ENCODE assay signal across 16 cellular contexts in genomic region chr2:219507555-219508443, GRCh38. TPM values are rescaled to one million over a fixed set of nuclear protein-coding genes. Genes with fewer than 3 reads are reported as not detected.
DNase-seq lines count a peak whose midpoint lies in the region; FAIRE-seq and TF ChIP-seq lines count a peak whose summit lies in the region.
"Had no signal": no experiment of that assay in that cellular context is flagged by ENCODE, and none has a peak within 500 bp of the region (broad histone marks: within the 10 kb centered on the region; RNA-seq: fewer than 3 reads in every experiment).

No MANE protein-coding gene starts in this region.

- peak overlapping the region; percentile 97 for H2BK120ac ChIP-seq in H1 (replicated peaks; ENCODE audit: low read depth, low read length)

- H2AK5ac ChIP-seq in H1 (ENCODE audit: low read depth, low read length): peak overlapping the region; percentile 97; the same call in 1 of the 2 replicates

- H4K20me1 ChIP-seq in H1 (replicated peaks in 1 of 2; ENCODE audit: control insufficient read depth in 1 of 2, insufficient read depth in 2 of 2, low read length in 2 of 2): no peaks in the 10 kb centered on the region

- H2BK5ac ChIP-seq in H1 (ENCODE audit: low read depth, low read length): peak overlapping the region; percentile 99

- DNase-seq in G401 (ENCODE audit: low spot score) (peak; percentile 47), NCI-H82 (lab: John Stamatoyannopoulos, UW) (peak; percentile 84), H1 (ENCODE audit: low read depth in 1 of 2, low spot score in 2 of 2) (no peak), NCI-H187 treated with DMSO at 0.1 percent for 48 hours (lab: John Stamatoyannopoulos, UW) (no peak), NCI-H146 treated with DMSO at 0.1 percent for 48 hours (lab: John Stamatoyannopoulos, UW; ENCODE audit: unreplicated experiment) (no peak)
- no peak for DNase-seq in activated CD4-positive, alpha-beta T cell treated with anti-CD3 and anti-CD28 coated beads for 4 hours
- DNase-seq: AML-193; MM.1S; naive thymus-derived CD4-positive, alpha-beta T cell; NCI-H2081 treated with DMSO at 0.1 percent for 48 hours; NCI-H774; stimulated activated CD4-positive, alpha-beta T cell treated with anti-CD3 and anti-CD28 coated beads, Interleukin-12 subunit alpha, Interleukin-12 subunit beta, amount 100 ng/mL, for 4 hours; T-helper 17 cell had no signal

- in situ Hi-C loops in G401 (cut with HindIII; ENCODE audit: low sequenced_read_pairs): no loop called here

- TF ChIP-seq RAD21 in H1 (IDR thresholded peaks at IDR 0.05 in 1 of 2, conservative IDR thresholded peaks at IDR 0.05 in 1 of 2; ENCODE audit: low read depth in 2 of 2, low read length in 2 of 2): no peak

- H3K79me1 ChIP-seq in H1 (ENCODE audit: low read depth, low read length): no peaks in the 10 kb centered on the region

- H2BK12ac ChIP-seq in H1 (ENCODE audit: low read depth, low read length): peak overlapping the region; percentile 92

- no peak for TF ChIP-seq POLR2A in H1 (IDR thresholded peaks at IDR 0.05; ENCODE audit: control extremely low read depth in 1 of 2, low read depth in 2 of 2, low read length in 2 of 2)

- no peak overlapping the region for H2AFZ ChIP-seq in H1 (ENCODE audit: low read length)

- peak overlapping the region; percentile 85 for H3K56ac ChIP-seq in H1 (replicated peaks; ENCODE audit: insufficient read length, low read depth, low read length)

- POLR2A ChIA-PET in H1 (lab: Charles Lee; ENCODE audit: partially characterized antibody): interaction anchor here (0.5 to 11.0 kb wide), 8 partner anchors 14 to 565 kb away, joined by 3 to 216 read pairs (median 4); partner anchors contain the start of genes GMPPA and SPEG

- CTCF ChIA-PET in H1 (lab: Charles Lee; ENCODE audit: partially characterized antibody): interaction anchor here (0.6 to 113.1 kb wide), 10 partner anchors 17 to 119 kb away, joined by 3 to 7248 read pairs (median 6); partner anchors contain the start of genes DES, GMPPA and SPEG

- H2BK20ac ChIP-seq in H1 (ENCODE audit: low read length): peak overlapping the region; percentile 98

- H3K4me1 ChIP-seq in H1 (replicated peaks in 1 of 4; ENCODE audit: control insufficient read depth in 3 of 4, insufficient read depth in 4 of 4, low read length in 3 of 4): peaks cover 4 to 58% (median 48%) of the 10 kb centered on the region in 4 experiments

- peaks cover 6% of the 10 kb centered on the region for H3K23me2 ChIP-seq in H1 (ENCODE audit: low read depth, low read length)

- peak overlapping the region; percentile 80 for H4K91ac ChIP-seq in H1 (replicated peaks; ENCODE audit: insufficient read length, low read length)

- WGBS in H1 (ENCODE audit: extremely low coverage in 1 of 2, insufficient coverage in 1 of 2, insufficient read length in 1 of 2, insufficient replicate concordance in 2 of 2, low coverage in 1 of 2, low lambda C conversion rate in 2 of 2, missing lambda C conversion rate in 1 of 2), 2 experiments: 78% methylated on average over 8 of the region's 8 CpGs; no CpG with 5 or more reads in 1 of the 2 experiments

- no peaks in the 10 kb centered on the region for H3K9me3 ChIP-seq in H1 (ENCODE audit: insufficient read depth in 2 of 2, low read depth in 1 of 2, low read length in 1 of 2)
- H3K9me3 ChIP-seq: prostate gland, vagina had no signal

- H3K18ac ChIP-seq in H1 (ENCODE audit: extremely low read depth, low read length): peak overlapping the region; percentile 96

- H3K27ac ChIP-seq in H1 (ENCODE audit: low read depth, low read length): peak overlapping the region; percentile 89; the same call in 1 of the 2 replicates
- H3K27ac ChIP-seq: prostate gland, vagina had no signal

- peaks cover 0 to 7% (median 0%) of the 10 kb centered on the region in 4 experiments; a peak in 2 of 8 replicates for H3K36me3 ChIP-seq in H1 (ENCODE audit: control insufficient read depth in 2 of 4, insufficient read depth in 4 of 4, low read length in 3 of 4)

- H3K14ac ChIP-seq in H1 (ENCODE audit: insufficient read length): no peak overlapping the region

- H2BK15ac ChIP-seq in H1 (ENCODE audit: low read length): no peak overlapping the region; the same call in 1 of the 2 replicates

- H3K79me2 ChIP-seq in H1 (ENCODE audit: control insufficient read depth in 1 of 2, insufficient read depth in 2 of 2, low read length in 2 of 2): no peaks in the 10 kb centered on the region

- peak overlapping the region; percentile 61 for H4K8ac ChIP-seq in H1 (ENCODE audit: extremely low read depth, insufficient read depth, low read length)

- peak overlapping the region; percentile 80 for H3K4ac ChIP-seq in H1 (replicated peaks; ENCODE audit: insufficient read length, low read depth, low read length)

- peaks cover 0 to 16% (median 12%) of the 10 kb centered on the region in 4 experiments; a peak in 5 of 7 replicates for H3K27me3 ChIP-seq in H1 (replicated peaks in 1 of 4; ENCODE audit: control insufficient read depth in 3 of 4, extremely low read depth in 1 of 4, insufficient read depth in 3 of 4, low read length in 3 of 4)
- H3K27me3 ChIP-seq: vagina had no signal

- peak overlapping the region; percentile 41 to 42 for H3K4me2 ChIP-seq in H1 (ENCODE audit: insufficient read depth in 1 of 2, low read depth in 2 of 2, low read length in 2 of 2)

- peak overlapping the region in 2 of 4 experiments; percentile 45 to 54; a peak in 3 of 7 replicates for H3K9ac ChIP-seq in H1 (replicated peaks in 1 of 4; ENCODE audit: extremely low read depth in 1 of 4, low read depth in 3 of 4, low read length in 3 of 4)

- no peak for TF ChIP-seq CTCF in H1 (IDR thresholded peaks at IDR 0.05; ENCODE audit: control extremely low read depth in 1 of 3, insufficient read depth in 1 of 3, low read depth in 1 of 3, low read length in 3 of 3)

- TF ChIP-seq EP300 in H1 (IDR thresholded peaks at IDR 0.05; ENCODE audit: borderline replicate concordance in 1 of 2, low read depth in 2 of 2, low read length in 2 of 2): no peak

- no peak for FAIRE-seq in H1 (lab: Jason Lieb, UNC)

- H3K4me3 ChIP-seq in H1 (ENCODE audit: extremely low read depth in 1 of 4, insufficient read depth in 2 of 4, low read depth in 3 of 4, low read length in 4 of 4): peak overlapping the region in 1 of 4 experiments; percentile 2; a peak in 1 of 8 replicates
- H3K4me3 ChIP-seq: lung, prostate gland, vagina had no signal

- no peak overlapping the region for H3K23ac ChIP-seq in H1 (ENCODE audit: insufficient read length)

- H4K5ac ChIP-seq in H1 (ENCODE audit: insufficient read length, low read depth, low read length): peak overlapping the region; percentile 37

TF ChIP-seq in H1, 55 proteins besides CTCF, POLR2A, EP300 and RAD21 (continues in another document):
- no peak for TF ChIP-seq TAF1 (IDR thresholded peaks at IDR 0.05; ENCODE audit: low read depth, low read length)
- no peak for TF ChIP-seq FOSL1 (IDR thresholded peaks at IDR 0.05; ENCODE audit: insufficient read depth, low read depth, low read length)
- no peak for TF ChIP-seq HDAC6 (IDR thresholded peaks at IDR 0.05; ENCODE audit: low read depth, low read length)
- no peak for TF ChIP-seq SP4 (IDR thresholded peaks at IDR 0.05; ENCODE audit: low read length)

RNA-seq across cellular contexts. Expression of gene ASIC4, which starts 6.5 kb away (rescaled TPM):
- 0.25 TPM in 1 of 2 replicates, not detected in the other for total RNA-seq in G401 (2014; rRNA removed; shearing (Covaris generic))
- 0.19 and 0.22 TPM in 2 replicates for total RNA-seq in H1 (2021; fragmentation: NEBNext Ultra II Directional; extraction: Animal tissue kit (Norgen Biotek cat#: 25700))
- polyA plus RNA-seq in H1 (2011; rRNA removed): 0.12 and 0.30 TPM in 2 replicates
- polyA plus RNA-seq in H1 (2011; cell fraction: cytosol; rRNA removed): 0.18 TPM
- polyA plus RNA-seq in H1 (2011; cell fraction: nucleus; rRNA removed): 0.96 TPM
- polyA plus RNA-seq in H1 (2012, experiment 1 of 2): 0.11 to 0.42 TPM (median 0.36 TPM) in 3 of 4 replicates, not detected in the other
- polyA plus RNA-seq in H1 (2012, experiment 2 of 2): 0.05 TPM
- 0.06 TPM for polyA plus RNA-seq in H1 (2013, experiment 1 of 2)
- 0.13 TPM for polyA plus RNA-seq in H1 (2013, experiment 2 of 2)
- 0.12 and 0.22 TPM in 2 replicates for polyA minus RNA-seq in H1 (2011; rRNA and poly(A)+ RNA removed)
- polyA minus RNA-seq in H1 (2011; cell fraction: cytosol; rRNA and poly(A)+ RNA removed): not detected
- polyA minus RNA-seq in H1 (2011; cell fraction: nucleus; rRNA and poly(A)+ RNA removed): 0.50 TPM
- total RNA-seq: vagina had no signal
- polyA plus RNA-seq: naive thymus-derived CD4-positive, alpha-beta T cell had no signal

RNA-seq across cellular contexts. Expression of gene GMPPA, which starts 9.1 kb away (rescaled TPM):
- 60.6 and 62.3 TPM in 2 replicates for total RNA-seq in G401 (2014; rRNA removed; shearing (Covaris generic))
- total RNA-seq in H1 (2021; fragmentation: NEBNext Ultra II Directional; extraction: Animal tissue kit (Norgen Biotek cat#: 25700)): 34.3 and 35.3 TPM in 2 replicates
- 98.8 and 101 TPM in 2 replicates for polyA plus RNA-seq in H1 (2011; rRNA removed)
- polyA plus RNA-seq in H1 (2011; cell fraction: cytosol; rRNA removed): 59.0 TPM
- polyA plus RNA-seq in H1 (2011; cell fraction: nucleus; rRNA removed): 133 TPM
- 32.8 to 43.7 TPM (median 41.5 TPM) in 4 replicates for polyA plus RNA-seq in H1 (2012, experiment 1 of 2)
- polyA plus RNA-seq in H1 (2012, experiment 2 of 2): 53.9 TPM
- polyA plus RNA-seq in H1 (2013, experiment 1 of 2): 32.4 TPM
- polyA plus RNA-seq in H1 (2013, experiment 2 of 2): 31.6 TPM
- 67.3 and 79.3 TPM in 2 replicates for polyA minus RNA-seq in H1 (2011; rRNA and poly(A)+ RNA removed)
- polyA minus RNA-seq in H1 (2011; cell fraction: cytosol; rRNA and poly(A)+ RNA removed): 24.6 TPM
- polyA minus RNA-seq in H1 (2011; cell fraction: nucleus; rRNA and poly(A)+ RNA removed): 26.1 TPM

RNA-seq across cellular contexts. Expression of gene CHPF, which starts 35.8 kb away (rescaled TPM):
- 87.3 and 89.2 TPM in 2 replicates for total RNA-seq in G401 (2014; rRNA removed; shearing (Covaris generic))
- 62.9 and 68.1 TPM in 2 replicates for total RNA-seq in H1 (2021; fragmentation: NEBNext Ultra II Directional; extraction: Animal tissue kit (Norgen Biotek cat#: 25700))
- 67.3 and 103 TPM in 2 replicates for polyA plus RNA-seq in H1 (2011; rRNA removed)
- polyA plus RNA-seq in H1 (2011; cell fraction: cytosol; rRNA removed): 61.7 TPM
- polyA plus RNA-seq in H1 (2011; cell fraction: nucleus; rRNA removed): 76.8 TPM
- 33.7 to 59.5 TPM (median 55.7 TPM) in 4 replicates for polyA plus RNA-seq in H1 (2012, experiment 1 of 2)
- polyA plus RNA-seq in H1 (2012, experiment 2 of 2): 62.7 TPM
- polyA plus RNA-seq in H1 (2013, experiment 1 of 2): 107 TPM
- 107 TPM for polyA plus RNA-seq in H1 (2013, experiment 2 of 2)
- polyA minus RNA-seq in H1 (2011; rRNA and poly(A)+ RNA removed): 17.3 and 20.9 TPM in 2 replicates
- 62.2 TPM for polyA minus RNA-seq in H1 (2011; cell fraction: cytosol; rRNA and poly(A)+ RNA removed)
- 38.8 TPM for polyA minus RNA-seq in H1 (2011; cell fraction: nucleus; rRNA and poly(A)+ RNA removed)

RNA-seq across cellular contexts. Expression of gene TMEM198, which starts 36.0 kb away (rescaled TPM):
- total RNA-seq in G401 (2014; rRNA removed; shearing (Covaris generic)): 9.0 and 11.1 TPM in 2 replicates
- 10.2 and 11.0 TPM in 2 replicates for total RNA-seq in H1 (2021; fragmentation: NEBNext Ultra II Directional; extraction: Animal tissue kit (Norgen Biotek cat#: 25700))
- 10.4 and 15.4 TPM in 2 replicates for polyA plus RNA-seq in H1 (2011; rRNA removed)
- polyA plus RNA-seq in H1 (2011; cell fraction: cytosol; rRNA removed): 10.0 TPM
- polyA plus RNA-seq in H1 (2011; cell fraction: nucleus; rRNA removed): 19.0 TPM
- polyA plus RNA-seq in H1 (2012, experiment 1 of 2): 7.6 to 11.7 TPM (median 9.4 TPM) in 4 replicates
- polyA plus RNA-seq in H1 (2012, experiment 2 of 2): 13.6 TPM
- polyA plus RNA-seq in H1 (2013, experiment 1 of 2): 8.4 TPM
- 8.2 TPM for polyA plus RNA-seq in H1 (2013, experiment 2 of 2)
- polyA minus RNA-seq in H1 (2011; rRNA and poly(A)+ RNA removed): 4.3 and 6.1 TPM in 2 replicates
- 7.5 TPM for polyA minus RNA-seq in H1 (2011; cell fraction: cytosol; rRNA and poly(A)+ RNA removed)
- 5.6 TPM for polyA minus RNA-seq in H1 (2011; cell fraction: nucleus; rRNA and poly(A)+ RNA removed)
- polyA plus RNA-seq: naive thymus-derived CD4-positive, alpha-beta T cell had no signal

Comparison
In these comparisons a context has a peak if more than half of its experiments do, and no peak if none do; other contexts are left out.
1. DNase-seq: peak in G401 (single experiment) and NCI-H82 (single experiment); none in H1 (0 of 2), NCI-H187 treated with DMSO at 0.1 percent for 48 hours (single experiment), activated CD4-positive, alpha-beta T cell treated with anti-CD3 and anti-CD28 coated beads for 4 hours (0 of 2) and NCI-H146 treated with DMSO at 0.1 percent for 48 hours (single experiment).